In genomic region chr2:88694015-88694414, GRCh38 we compare ENCODE assay signal across 19 cellular contexts. TPM values are rescaled to one million over a fixed set of nuclear protein-coding genes. Genes with fewer than 3 reads are reported as not detected.
DNase-seq lines count a peak whose midpoint lies in the region; ATAC-seq and TF ChIP-seq lines count a peak whose summit lies in the region.
"Had no signal": no experiment of that assay in that cellular context is flagged by ENCODE, and none has a peak within 500 bp of the region (broad histone marks: within the 10 kb centered on the region; RNA-seq: fewer than 3 reads in every experiment).

No MANE protein-coding gene starts in this region.

- no peaks in the 10 kb centered on the region for H3K9me3 ChIP-seq in CD4-positive, CD25-positive, alpha-beta regulatory T cell (ENCODE audit: control insufficient read depth in 2 of 2, low read length in 2 of 2)
- H3K9me3 ChIP-seq: spleen, testis had no signal

- H3K9me3 Mint-ChIP-seq in CD4-positive, CD25-positive, alpha-beta regulatory T cell = no peaks in the 10 kb centered on the region
- H3K9me3 Mint-ChIP-seq in activated T-helper 17 cell treated with anti-CD3 and anti-CD28 coated beads, Interleukin-2, amount 50 U/mL, for 72 hours = no peaks in the 10 kb centered on the region
- peaks cover 16% of the 10 kb centered on the region for H3K9me3 Mint-ChIP-seq in nephron
- H3K9me3 Mint-ChIP-seq: activated CD4-positive, alpha-beta T cell treated with anti-CD3 and anti-CD28 coated beads, Interleukin-2, amount 10 ng/mL, durations not matched to agents 7 days and 5 days; naive thymus-derived CD8-positive, alpha-beta T cell; T-cell had no signal

- DNase-seq in SIG-M5 treated with dmso at 0.1 percent for 504 hours (lab: John Stamatoyannopoulos, UW; ENCODE audit: unreplicated experiment) (peak; percentile 20), SIG-M5 (lab: John Stamatoyannopoulos, UW) (no peak), NCI-H82 (lab: John Stamatoyannopoulos, UW) (no peak), dedifferentiated amniotic fluid mesenchymal stem cell (ENCODE audit: extremely low spot score) (no peak)
- no peak for DNase-seq in CD4-positive, CD25-positive, alpha-beta regulatory T cell
- DNase-seq: activated CD4-positive, alpha-beta T cell treated with anti-CD3 and anti-CD28 coated beads, Interleukin-2, amount 10 ng/mL, durations not matched to agents 7 days and 5 days; central memory CD4-positive, alpha-beta T cell; DMS153; head of caudate nucleus; Kasumi-1; naive thymus-derived CD8-positive, alpha-beta T cell; NCI-H1436 treated with DMSO at 0.1 percent for 48 hours; spleen; T-cell; testis had no signal

- H3K4me1 Mint-ChIP-seq in CD4-positive, CD25-positive, alpha-beta regulatory T cell = peaks cover 35 to 87% (median 72%) of the 10 kb centered on the region in 4 donors
- peaks cover 36% of the 10 kb centered on the region for H3K4me1 Mint-ChIP-seq in activated T-helper 17 cell treated with anti-CD3 and anti-CD28 coated beads, Interleukin-2, amount 50 U/mL, for 72 hours
- peaks cover 42% of the 10 kb centered on the region for H3K4me1 Mint-ChIP-seq in nephron

- H3K36me3 Mint-ChIP-seq in CD4-positive, CD25-positive, alpha-beta regulatory T cell = no peaks in the 10 kb centered on the region
- peaks cover 10% of the 10 kb centered on the region for H3K36me3 Mint-ChIP-seq in activated T-helper 17 cell treated with anti-CD3 and anti-CD28 coated beads, Interleukin-2, amount 50 U/mL, for 72 hours (ENCODE audit: low read depth)
- peaks cover 18% of the 10 kb centered on the region for H3K36me3 Mint-ChIP-seq in nephron (ENCODE audit: low read depth)

- peaks cover 4% of the 10 kb centered on the region for H3K36me3 ChIP-seq in CD4-positive, CD25-positive, alpha-beta regulatory T cell (ENCODE audit: control insufficient read depth, insufficient read depth, low read length)

- no peak overlapping the region for H3K27ac ChIP-seq in CD4-positive, CD25-positive, alpha-beta regulatory T cell (ENCODE audit: insufficient read depth, low read length, poor library complexity, severe bottlenecking)
- H3K27ac ChIP-seq: BLaER1, spleen, testis had no signal

- H3K4me3 Mint-ChIP-seq in CD4-positive, CD25-positive, alpha-beta regulatory T cell = peak overlapping the region in 3 of 4 donors; percentile 34 to 95 (median 60)
- peak overlapping the region; percentile 99 for H3K4me3 Mint-ChIP-seq in activated T-helper 17 cell treated with anti-CD3 and anti-CD28 coated beads, Interleukin-2, amount 50 U/mL, for 72 hours
- H3K4me3 Mint-ChIP-seq in nephron = peak overlapping the region; percentile 93 to 99 (median 94)

- H3K4me3 ChIP-seq in CD4-positive, CD25-positive, alpha-beta regulatory T cell (ENCODE audit: low read depth, low read length) = no peak overlapping the region
- H3K4me3 ChIP-seq: BLaER1, spleen, testis had no signal

- H3K4me1 ChIP-seq in CD4-positive, CD25-positive, alpha-beta regulatory T cell (ENCODE audit: control insufficient read depth, insufficient read depth, low read length, poor library complexity, severe bottlenecking) = peaks cover 39% of the 10 kb centered on the region

- TF ChIP-seq CTCF in nephron (IDR thresholded peaks at IDR 0.05; ENCODE audit: unreplicated experiment in 3 of 3) = no peak

- no peak for ATAC-seq in CD4-positive, CD25-positive, alpha-beta regulatory T cell (ENCODE audit: low read depth in 2 of 2)
- no peak for ATAC-seq in activated T-helper 17 cell treated with anti-CD3 and anti-CD28 coated beads, Interleukin-2, amount 50 U/mL, for 72 hours (replicated peaks)
- ATAC-seq in GM19395 (IDR thresholded peaks at IDR 0.05; ENCODE audit: unreplicated experiment) = no peak
- ATAC-seq: naive thymus-derived CD8-positive, alpha-beta T cell; T-cell had no signal

- peak overlapping the region in 1 of 3 donors; percentile 18 for H3K27ac Mint-ChIP-seq in CD4-positive, CD25-positive, alpha-beta regulatory T cell
- H3K27ac Mint-ChIP-seq in activated T-helper 17 cell treated with anti-CD3 and anti-CD28 coated beads, Interleukin-2, amount 50 U/mL, for 72 hours = no peak overlapping the region
- no peak overlapping the region for H3K27ac Mint-ChIP-seq in nephron
- H3K27ac Mint-ChIP-seq: activated CD4-positive, alpha-beta T cell treated with anti-CD3 and anti-CD28 coated beads, Interleukin-2, amount 10 ng/mL, durations not matched to agents 7 days and 5 days; T-cell had no signal

- H3K27me3 ChIP-seq in CD4-positive, CD25-positive, alpha-beta regulatory T cell (ENCODE audit: control insufficient read depth, insufficient read depth, low read length) = no peaks in the 10 kb centered on the region
- H3K27me3 ChIP-seq: BLaER1, spleen, testis had no signal

- no peaks in the 10 kb centered on the region for H3K27me3 Mint-ChIP-seq in CD4-positive, CD25-positive, alpha-beta regulatory T cell
- H3K27me3 Mint-ChIP-seq in activated T-helper 17 cell treated with anti-CD3 and anti-CD28 coated beads, Interleukin-2, amount 50 U/mL, for 72 hours = no peaks in the 10 kb centered on the region
- no peaks in the 10 kb centered on the region for H3K27me3 Mint-ChIP-seq in nephron (ENCODE audit: low read depth)
- H3K27me3 Mint-ChIP-seq: activated CD4-positive, alpha-beta T cell treated with anti-CD3 and anti-CD28 coated beads, Interleukin-2, amount 10 ng/mL, durations not matched to agents 7 days and 5 days; naive thymus-derived CD8-positive, alpha-beta T cell; T-cell had no signal

RNA-seq across cellular contexts. Expression of gene RPIA, which starts 2.5 kb away (rescaled TPM):
- 24.2 TPM for total RNA-seq in CD4-positive, CD25-positive, alpha-beta regulatory T cell
- polyA plus RNA-seq in CD4-positive, CD25-positive, alpha-beta regulatory T cell = 10 to 100 TPM; 41.8 to 51.9 (median 44.4) TPM
- 10 to 100 TPM; 24.4 to 58.8 TPM for total RNA-seq in activated T-helper 17 cell treated with anti-CD3 and anti-CD28 coated beads, Interleukin-2, amount 50 U/mL, for 72 hours
